ENCODE assay signal across 9 cellular contexts in genomic region chr15:81410318-81410753, GRCh38. TPM values are rescaled to one million over a fixed set of nuclear protein-coding genes. Genes with fewer than 3 reads are reported as not detected.
DNase-seq lines count a peak whose midpoint lies in the region; ATAC-seq, FAIRE-seq and TF ChIP-seq lines count a peak whose summit lies in the region.
"Had no signal": no experiment of that assay in that cellular context is flagged by ENCODE, and none has a peak within 500 bp of the region (broad histone marks: within the 10 kb centered on the region; RNA-seq: fewer than 3 reads in every experiment).

No MANE protein-coding gene starts in this region.

- H3K9me2 ChIP-seq in hepatocyte (replicated peaks; ENCODE audit: insufficient read depth) = no peaks in the 10 kb centered on the region

- H3K4me2 ChIP-seq in GM12878 (ENCODE audit: control insufficient read depth, insufficient read depth) (no peak overlapping the region), hepatocyte (peak overlapping the region; percentile 44)

- RAD21 ChIA-PET in GM12878 (lab: Charles Lee; ENCODE audit: unreplicated experiment) = interaction anchor here (0.7 kb wide), 2 partner anchors 10 to 75 kb away, joined by 3 to 4 read pairs; no protein-coding TSS in a partner anchor

- SMC1A ChIA-PET in GM12878 (lab: Charles Lee; ENCODE audit: uncharacterized antibody, unreplicated experiment) = interaction anchor here (0.6 to 1.4 kb wide), 6 partner anchors 9 to 788 kb away, joined by 3 to 5 read pairs (median 3); no protein-coding TSS in a partner anchor

- TF ChIP-seq EP300 in GM12878 (IDR thresholded peaks at IDR 0.05; ENCODE audit: borderline replicate concordance in 1 of 2, control insufficient read depth in 1 of 2, low read depth in 2 of 2, low read length in 2 of 2) = no peak

- H3K4me1 ChIP-seq in GM12878 (ENCODE audit: control insufficient read depth, insufficient read depth, low read length) = no peaks in the 10 kb centered on the region
- H3K4me1 ChIP-seq in hepatocyte (ENCODE audit: insufficient read depth) = no peaks in the 10 kb centered on the region

- no TSS peak for BruUV-seq in GM12878 (replicated peaks; lab: Mats Ljungman, UMichigan)

- peak; percentile 45 for TF ChIP-seq RAD21 in GM12878 (IDR thresholded peaks at IDR 0.05; ENCODE audit: insufficient read depth, low read depth, low read length)

- ATAC-seq in GM12878 (peak; percentile 69), sciatic nerve (peak; percentile 99), GM21717 (IDR thresholded peaks at IDR 0.05; ENCODE audit: unreplicated experiment) (no peak), GM21381 (IDR thresholded peaks at IDR 0.05; ENCODE audit: unreplicated experiment) (no peak)

- H3K4me3 ChIP-seq in GM12878 (no peak overlapping the region), hepatocyte (no peak overlapping the region)

- H3K9me3 ChIP-seq in GM12878 (replicated peaks; ENCODE audit: control insufficient read depth, insufficient read depth, low read length) (no peaks in the 10 kb centered on the region; the same call in 2 of the 3 replicates), hepatocyte (ENCODE audit: low read depth) (no peaks in the 10 kb centered on the region)

- H3K27me3 ChIP-seq in GM12878 (replicated peaks in 1 of 2; ENCODE audit: control insufficient read depth in 2 of 2, insufficient read depth in 2 of 2, low read length in 1 of 2) (0 out of 4 replicates have a peak, but pooled peaks cover 0 to 3% of the 10 kb centered on the region in 2 experiments), hepatocyte (peaks cover 14% of the 10 kb centered on the region)

- CTCF ChIA-PET in GM12878 (lab: Yijun Ruan, JAX) = interaction anchor here (0.7 to 4.4 kb wide), 10 partner anchors 8 to 730 kb away, joined by 3 to 24 read pairs (median 4); no protein-coding TSS in a partner anchor

- H3K36me3 ChIP-seq in GM12878 (ENCODE audit: control insufficient read depth in 2 of 2, insufficient read depth in 2 of 2, low read length in 1 of 2) = no peaks in the 10 kb centered on the region
- H3K36me3 ChIP-seq in hepatocyte (replicated peaks; ENCODE audit: insufficient read depth, low read depth) = no peaks in the 10 kb centered on the region

- DNase-seq in DMS53 (lab: John Stamatoyannopoulos, UW) = peak; percentile 75
- peak; percentile 39 for DNase-seq in HS-5 (ENCODE audit: low read depth)
- peak; percentile 72 for DNase-seq in NCI-H748 (lab: John Stamatoyannopoulos, UW; ENCODE audit: unreplicated experiment)
- no peak for DNase-seq in GM12878 (ENCODE audit: low read depth, low spot score)
- DNase-seq in hepatocyte (ENCODE audit: low spot score) = peak; percentile 82
- peak; percentile 73 for DNase-seq in sciatic nerve (ENCODE audit: low spot score)

- H3K9ac ChIP-seq in GM12878 (ENCODE audit: control insufficient read depth, insufficient read depth, low read length) = no peak overlapping the region

- H3K79me2 ChIP-seq in GM12878 (ENCODE audit: control insufficient read depth, insufficient read depth, low read length) (no peaks in the 10 kb centered on the region), hepatocyte (no peaks in the 10 kb centered on the region)

- no peak for TF ChIP-seq POLR2A in GM12878 (IDR thresholded peaks at IDR 0.05; ENCODE audit: low read depth, low read length)

- in situ Hi-C loops in GM12878 (cut with MboI) = no loop called here

- FAIRE-seq in GM12878 (lab: Jason Lieb, UNC) = no peak

- intact Hi-C loops in GM12878 (cut with micrococcal nuclease; ENCODE audit: unreplicated experiment) = no loop called here
- intact Hi-C loops in sciatic nerve (cut with DNase I) = no loop called here

- TF ChIP-seq CTCF in GM12878 (IDR thresholded peaks at IDR 0.05 in 2 of 3, conservative IDR thresholded peaks at IDR 0.05 in 1 of 3; ENCODE audit: control insufficient read depth in 2 of 3, extremely low read depth in 1 of 3, insufficient read depth in 1 of 3, low read depth in 3 of 3, low read length in 3 of 3) = peak; percentile 23 to 54 (median 33); a peak in 3 of 6 replicates
- TF ChIP-seq CTCF in hepatocyte (IDR thresholded peaks at IDR 0.05; ENCODE audit: poor library complexity) = peak; percentile 69

- POLR2A ChIA-PET in GM12878 (lab: Charles Lee) = no interaction called here

- no peak overlapping the region for H3K27ac ChIP-seq in GM12878 (ENCODE audit: control insufficient read depth, insufficient read depth)
- H3K27ac ChIP-seq in hepatocyte = no peak overlapping the region

- H4K20me1 ChIP-seq in GM12878 (ENCODE audit: control insufficient read depth, insufficient read depth) = no peaks in the 10 kb centered on the region
- H4K20me1 ChIP-seq in hepatocyte (ENCODE audit: insufficient read depth, poor library complexity, severe bottlenecking) = no peaks in the 10 kb centered on the region

- WGBS in GM12878 (ENCODE audit: insufficient coverage, insufficient replicate concordance, low lambda C conversion rate, missing lambda C conversion rate) = 15% methylated on average over 4 of the region's 4 CpGs
- WGBS in hepatocyte (ENCODE audit: low lambda C conversion rate, missing lambda C conversion rate) = 0% methylated on average over 4 of the region's 4 CpGs

- no peak overlapping the region for H2AFZ ChIP-seq in GM12878 (ENCODE audit: control insufficient read depth, low read depth, low read length)
- H2AFZ ChIP-seq in hepatocyte = no peak overlapping the region

TF ChIP-seq in GM12878, 131 proteins besides CTCF, POLR2A, EP300 and RAD21:
- TF ChIP-seq MXI1 (IDR thresholded peaks at IDR 0.05; ENCODE audit: low read depth, low read length) = no peak
- peak; percentile 24; the same call in 1 of the 2 replicates for TF ChIP-seq SMC3 (IDR thresholded peaks at IDR 0.05; ENCODE audit: borderline replicate concordance, low read length)

RNA-seq across cellular contexts. Expression of gene TMC3, which starts 36.3 kb away (rescaled TPM):
- total RNA-seq in GM12878 (2013; cell fraction: nucleolus; rRNA removed) = not detected in 2 replicates
- total RNA-seq in GM12878 (2014; rRNA removed) = not detected in 2 replicates
- total RNA-seq in GM12878 (2014; rRNA removed; fragmentation: Illumina TruSeq; extraction: Trizol) = not detected in 2 replicates
- not detected in 2 replicates for total RNA-seq in GM12878 (2021)
- polyA plus RNA-seq in GM12878 (2011; ENCODE audit: low read depth) = not detected
- polyA plus RNA-seq in GM12878 (2011; rRNA removed) = not detected in 2 replicates
- not detected in 2 replicates for polyA plus RNA-seq in GM12878 (2011; cell fraction: cytosol; rRNA removed)
- not detected in 2 replicates for polyA plus RNA-seq in GM12878 (2011; cell fraction: nucleus; rRNA removed)
- polyA plus RNA-seq in GM12878 (2012) = not detected in 2 replicates
- polyA plus RNA-seq in GM12878 (2014; fragmentation: Illumina TruSeq; extraction: Trizol) = not detected in 2 replicates
- polyA plus RNA-seq in GM12878 (2014; fragmentation: Nextera tagmentation; extraction: Ambion mirVana) = under 1 TPM; 0.03 to 0.04 TPM
- polyA plus RNA-seq in GM12878 (2014; rRNA removed) = not detected in 2 replicates
- under 1 TPM in 1 of 2 experiments, not detected in 1; 0.04 TPM for polyA plus RNA-seq in GM12878 (2016; fragmentation: Nextera tagmentation; extraction: Ambion mirVana)
- polyA minus RNA-seq in GM12878 (2011; rRNA and poly(A)+ RNA removed) = not detected in 2 replicates
- polyA minus RNA-seq in GM12878 (2011; cell fraction: cytosol; rRNA and poly(A)+ RNA removed) = not detected in 2 replicates
- polyA minus RNA-seq in GM12878 (2011; cell fraction: nucleus; rRNA and poly(A)+ RNA removed) = not detected in 2 replicates
- total RNA-seq in hepatocyte = 0.12 and 0.43 TPM in 2 replicates
- 0.19 TPM in 1 of 2 replicates, not detected in the other for polyA plus RNA-seq in hepatocyte
- 0.13 TPM for total RNA-seq in sciatic nerve
- total RNA-seq: activated CD8-positive, alpha-beta memory T cell treated with anti-CD3 and anti-CD28 coated beads for 36 hours had no signal

Comparison
In these comparisons a context has a peak if more than half of its experiments do, and no peak if none do; other contexts are left out.
1. ATAC-seq: peak in GM12878 (single experiment) and sciatic nerve (single experiment); none in GM21717 (single experiment) and GM21381 (single experiment).